In the genomic region with DNA sequence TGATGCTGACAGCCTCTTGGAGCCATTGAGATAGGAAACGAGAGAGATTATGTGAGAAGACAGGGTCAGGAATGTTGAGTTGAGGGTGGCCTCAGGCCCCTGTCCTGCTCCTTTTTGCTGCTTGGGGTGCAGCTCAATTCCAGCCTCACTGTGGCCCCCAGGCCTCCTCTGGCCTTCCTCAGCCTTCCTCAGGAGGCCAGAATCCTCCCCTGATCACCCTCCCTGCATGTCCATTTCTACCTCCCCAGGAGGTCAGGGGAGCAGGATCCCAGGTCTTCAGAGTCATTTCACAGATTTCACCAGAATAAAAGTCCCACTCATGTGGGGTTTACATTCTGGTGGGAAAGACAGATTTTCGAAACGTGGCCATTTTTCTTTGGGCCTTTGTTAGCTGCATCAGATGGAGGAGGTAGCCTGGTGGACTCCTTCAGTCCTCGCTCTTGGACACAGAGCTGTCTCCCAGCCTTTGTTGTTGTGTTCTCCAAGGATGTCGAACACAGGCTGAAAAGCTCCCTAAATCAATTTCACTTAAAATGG, we compare ENCODE assay signal across 1 cellular context.
TF ChIP-seq lines count a peak whose summit lies in the region.

No MANE protein-coding gene starts in this region.

TF ChIP-seq in HepG2, 621 proteins besides CTCF, POLR2A, EP300 and RAD21:
- TF ChIP-seq, protein P1, sequence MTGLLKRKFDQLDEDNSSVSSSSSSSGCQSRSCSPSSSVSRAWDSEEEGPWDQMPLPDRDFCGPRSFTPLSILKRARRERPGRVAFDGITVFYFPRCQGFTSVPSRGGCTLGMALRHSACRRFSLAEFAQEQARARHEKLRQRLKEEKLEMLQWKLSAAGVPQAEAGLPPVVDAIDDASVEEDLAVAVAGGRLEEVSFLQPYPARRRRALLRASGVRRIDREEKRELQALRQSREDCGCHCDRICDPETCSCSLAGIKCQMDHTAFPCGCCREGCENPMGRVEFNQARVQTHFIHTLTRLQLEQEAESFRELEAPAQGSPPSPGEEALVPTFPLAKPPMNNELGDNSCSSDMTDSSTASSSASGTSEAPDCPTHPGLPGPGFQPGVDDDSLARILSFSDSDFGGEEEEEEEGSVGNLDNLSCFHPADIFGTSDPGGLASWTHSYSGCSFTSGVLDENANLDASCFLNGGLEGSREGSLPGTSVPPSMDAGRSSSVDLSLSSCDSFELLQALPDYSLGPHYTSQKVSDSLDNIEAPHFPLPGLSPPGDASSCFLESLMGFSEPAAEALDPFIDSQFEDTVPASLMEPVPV (CRISPR knock-in tag; IDR thresholded peaks at IDR 0.05): no peak
- TF ChIP-seq ZNF883 (CRISPR knock-in tag; IDR thresholded peaks at IDR 0.05; ENCODE audit: not compliant biosample characterization): no peak
- no peak for TF ChIP-seq TFE3 (CRISPR knock-in tag; IDR thresholded peaks at IDR 0.05)
- TF ChIP-seq GABPB1 (CRISPR knock-in tag; IDR thresholded peaks at IDR 0.05): no peak
- peak; percentile 77 for TF ChIP-seq ZSCAN22 (CRISPR knock-in tag; IDR thresholded peaks at IDR 0.05)
- no peak for TF ChIP-seq ASH2L (IDR thresholded peaks at IDR 0.05; ENCODE audit: insufficient read length, low read depth, low read length)
- TF ChIP-seq ZMYM4 (CRISPR knock-in tag; IDR thresholded peaks at IDR 0.05): 0 out of 2 replicates have a peak, but pooled peaks have one; percentile 9
- TF ChIP-seq TAF15 (IDR thresholded peaks at IDR 0.05; ENCODE audit: low read depth, low read length, poor library complexity, severe bottlenecking): no peak
